ENCODE assay signal across 8 cellular contexts in genomic region chr2:217223222-217223930, GRCh38.
DNase-seq lines count a peak whose midpoint lies in the region; ATAC-seq, FAIRE-seq and TF ChIP-seq lines count a peak whose summit lies in the region.

No MANE protein-coding gene starts in this region.

- H3K27me3 Mint-ChIP-seq in T-helper 1 cell treated with Interleukin-12 subunit alpha and Interleukin-12 subunit beta and Interleukin-4 antibody, amounts not matched to agents 30 μg/mL and 1 μg/mL, for 36 hours (ENCODE audit: low read depth) = peaks cover 6% of the 10 kb centered on the region

- FAIRE-seq in GM19239 (lab: Jason Lieb, UNC) = peak; percentile 99

- 80 to 84% methylated on average over 8 of the region's 8 CpGs for WGBS in lower leg skin, 2 donors

- H3K4me1 Mint-ChIP-seq in T-helper 1 cell treated with Interleukin-12 subunit alpha and Interleukin-12 subunit beta and Interleukin-4 antibody, amounts not matched to agents 30 μg/mL and 1 μg/mL, for 36 hours (ENCODE audit: low read depth) = peaks cover 37% of the 10 kb centered on the region

- TF ChIP-seq CTCF in BJ (IDR thresholded peaks at IDR 0.05; ENCODE audit: insufficient read depth, low read depth, low read length) (no peak), foreskin fibroblast (IDR thresholded peaks at IDR 0.05; ENCODE audit: low read depth, low read length) (no peak), lower leg skin (IDR thresholded peaks at IDR 0.05) (no peak)

- H3K4me3 ChIP-seq in BJ (ENCODE audit: low read depth, low read length) = no peak overlapping the region
- no peak overlapping the region for H3K4me3 ChIP-seq in foreskin fibroblast (ENCODE audit: low read depth in 1 of 2, low read length in 2 of 2)
- no peak overlapping the region for H3K4me3 ChIP-seq in lower leg skin (ENCODE audit: low read depth, poor library complexity, severe bottlenecking)

- H3K36me3 ChIP-seq in BJ (ENCODE audit: control insufficient read depth, insufficient read depth, low read length) = no peaks in the 10 kb centered on the region

- peak; percentile 65 for DNase-seq in BJ (ENCODE audit: low read depth)
- peak; percentile 25 for DNase-seq in GM19239 (ENCODE audit: insufficient read length, low spot score)
- DNase-seq in foreskin fibroblast = peak; percentile 84 to 86
- peak; percentile 38 to 39 for DNase-seq in stimulated activated CD8-positive, alpha-beta memory T cell treated with anti-CD3 and anti-CD28 coated beads, Interleukin-15, amount 100 ng/mL, for 48 hours (ENCODE audit: low read depth in 2 of 2)
- DNase-seq in lower leg skin (ENCODE audit: low spot score in 2 of 2) = no peak
- no peak for DNase-seq in NCI-H1694 treated with DMSO at 0.1 percent for 48 hours (lab: John Stamatoyannopoulos, UW)

- peak; percentile 80 for ATAC-seq in HG03175 (IDR thresholded peaks at IDR 0.05; ENCODE audit: unreplicated experiment)

- POLR2A ChIA-PET in BJ (lab: Charles Lee) = no interaction called here

- TF ChIP-seq POLR2A in lower leg skin (IDR thresholded peaks at IDR 0.05) = no peak

- intact Hi-C loops in lower leg skin (cut with DNase I; ENCODE audit: low total_unique reads) = no loop called here

- peaks cover 16% of the 10 kb centered on the region for H3K9me3 Mint-ChIP-seq in T-helper 1 cell treated with Interleukin-12 subunit alpha and Interleukin-12 subunit beta and Interleukin-4 antibody, amounts not matched to agents 30 μg/mL and 1 μg/mL, for 36 hours

- peak overlapping the region; percentile 3 for H3K4me3 Mint-ChIP-seq in T-helper 1 cell treated with Interleukin-12 subunit alpha and Interleukin-12 subunit beta and Interleukin-4 antibody, amounts not matched to agents 30 μg/mL and 1 μg/mL, for 36 hours

- peak overlapping the region; percentile 68 for H3K27ac Mint-ChIP-seq in T-helper 1 cell treated with Interleukin-12 subunit alpha and Interleukin-12 subunit beta and Interleukin-4 antibody, amounts not matched to agents 30 μg/mL and 1 μg/mL, for 36 hours

- peaks cover 14% of the 10 kb centered on the region for H3K36me3 Mint-ChIP-seq in T-helper 1 cell treated with Interleukin-12 subunit alpha and Interleukin-12 subunit beta and Interleukin-4 antibody, amounts not matched to agents 30 μg/mL and 1 μg/mL, for 36 hours (ENCODE audit: low read depth)

- CTCF ChIA-PET in BJ (lab: Yijun Ruan, JAX) = interaction anchor here (1.7 kb wide), 1 partner anchor 12 kb away, joined by 4 read pairs; no protein-coding TSS in a partner anchor

- no peaks in the 10 kb centered on the region for H3K27me3 ChIP-seq in BJ (ENCODE audit: control insufficient read depth, insufficient read depth, low read length)

Comparison
In these comparisons a context has a peak if more than half of its experiments do, and no peak if none do; other contexts are left out.
1. DNase-seq: peak in BJ (single experiment), GM19239 (single experiment), foreskin fibroblast (2 of 2) and stimulated activated CD8-positive, alpha-beta memory T cell treated with anti-CD3 and anti-CD28 coated beads, Interleukin-15, amount 100 ng/mL, for 48 hours (2 of 2); none in lower leg skin (0 of 2) and NCI-H1694 treated with DMSO at 0.1 percent for 48 hours (single experiment).